9 cellular contexts compared by ENCODE assay signal in the genomic region with DNA sequence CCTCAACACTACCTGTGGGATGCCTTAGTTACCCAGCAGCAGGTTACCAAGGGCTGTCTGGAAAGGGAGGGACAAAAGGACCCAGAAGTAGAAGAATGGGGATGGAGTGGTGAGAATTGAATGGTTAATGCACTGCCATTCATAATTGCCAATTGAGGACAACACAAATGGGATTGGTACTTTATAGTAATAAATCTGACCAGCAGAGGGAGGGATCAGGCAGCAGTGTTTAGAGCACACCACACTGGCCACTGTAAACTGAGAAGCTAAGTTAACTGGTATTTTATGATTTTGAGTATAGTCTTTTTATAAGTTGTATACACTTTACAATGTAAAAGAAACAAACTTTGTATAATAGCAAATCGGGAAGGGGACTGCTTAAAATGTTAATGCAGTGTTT. TPM values are rescaled to one million over a fixed set of nuclear protein-coding genes. Genes with fewer than 3 reads are reported as not detected.
A peak's percentile ranks its signal among the peaks of the same experiment; 100 is the strongest.
DNase-seq lines count a peak whose midpoint lies in the region; ATAC-seq, FAIRE-seq and TF ChIP-seq lines count a peak whose summit lies in the region.
"Had no signal": no experiment of that assay in that cellular context is flagged by ENCODE, and none has a peak within 500 bp of the region (broad histone marks: within the 10 kb centered on the region; RNA-seq: fewer than 3 reads in every experiment).

No MANE protein-coding gene starts in this region.

- H3K4me2 ChIP-seq in HepG2 (ENCODE audit: low read depth, low read length), result no peak overlapping the region

- no peak for TF ChIP-seq POLR2A in HepG2 (IDR thresholded peaks at IDR 0.05; ENCODE audit: insufficient read depth in 1 of 2, low read depth in 2 of 2, low read length in 2 of 2)

- no TSS peak for BruUV-seq in HepG2 (replicated peaks; lab: Mats Ljungman, UMichigan)

- DNase-seq in GM13977 (ENCODE audit: low spot score), result no peak
- DNase-seq in SW480 (ENCODE audit: low spot score), result peak; percentile 7
- DNase-seq in HepG2 (ENCODE audit: low spot score), result no peak
- DNase-seq in iPS-NIHi7 (ENCODE audit: extremely low spot score), result no peak
- no peak for DNase-seq in MG63
- DNase-seq: activated naive CD8-positive, alpha-beta T cell treated with anti-CD3 and anti-CD28 coated beads, Interleukin-2, amount 10 ng/mL, durations not matched to agents 7 days and 5 days; posterior cingulate gyrus; T-helper 17 cell had no signal

- H3K9me3 ChIP-seq in HepG2 (ENCODE audit: low read length) (no peaks in the 10 kb centered on the region), MG63 (no peaks in the 10 kb centered on the region)

- in situ Hi-C loops in GM13977 (cut with MboI; ENCODE audit: low pct_unique_long_range_greater_than_20kb, low sequenced_read_pairs, unreplicated experiment) (no loop called here), HepG2 (cut with HindIII; ENCODE audit: extremely low pct_ligation_motif_present, low pct_unique_long_range_greater_than_20kb) (no loop called here)

- 94% methylated on average over 1 of the region's 1 CpG for WGBS in HepG2 (ENCODE audit: low lambda C conversion rate)

- no peak for TF ChIP-seq RAD21 in HepG2 (CRISPR knock-in tag; IDR thresholded peaks at IDR 0.05)

- no peak overlapping the region for H2AFZ ChIP-seq in HepG2 (ENCODE audit: low read length)

- POLR2A ChIA-PET in HepG2 (lab: Yijun Ruan, JAX), result interaction anchor here (3.8 kb wide), 1 partner anchor 11 kb away, joined by 10 read pairs; a partner anchor contains a TSS

- no peak overlapping the region for H3K27ac ChIP-seq in HepG2 (ENCODE audit: extremely low read length, insufficient read depth, low read length)

- TF ChIP-seq EP300 in HepG2 (IDR thresholded peaks at IDR 0.05; ENCODE audit: low read depth in 2 of 2, low read length in 2 of 2) (no peak), HepG2 (CRISPR knock-in tag; IDR thresholded peaks at IDR 0.05; ENCODE audit: borderline replicate concordance) (no peak)

- H3K4me3 ChIP-seq in HepG2 (replicated peaks in 1 of 3; ENCODE audit: insufficient read depth in 1 of 3, low read depth in 2 of 3, low read length in 3 of 3) (no peak overlapping the region), MG63 (no peak overlapping the region)

- H3K79me2 ChIP-seq in HepG2 (ENCODE audit: insufficient read depth, low read length), result no peaks in the 10 kb centered on the region

- H3K4me1 ChIP-seq in HepG2 (ENCODE audit: insufficient read depth, low read length), result no peaks in the 10 kb centered on the region

- no peaks in the 10 kb centered on the region for H3K27me3 ChIP-seq in HepG2 (ENCODE audit: control insufficient read depth in 1 of 2, insufficient read depth in 2 of 2, low read length in 2 of 2)
- no peaks in the 10 kb centered on the region for H3K27me3 ChIP-seq in MG63

- CTCF ChIA-PET in HepG2 (lab: Yijun Ruan, JAX; ENCODE audit: low intra/inter-chr PET ratio, low total read pairs), result no interaction called here

- H3K36me3 ChIP-seq in HepG2 (replicated peaks in 1 of 2; ENCODE audit: control insufficient read depth in 1 of 2, insufficient read depth in 2 of 2, low read length in 2 of 2) (peaks cover 15 to 52% of the 10 kb centered on the region in 2 experiments), MG63 (peaks cover 57% of the 10 kb centered on the region)

- ATAC-seq in HepG2 (peak; percentile 87), HG03565 (IDR thresholded peaks at IDR 0.05; ENCODE audit: unreplicated experiment) (no peak)
- ATAC-seq: T-helper 17 cell had no signal

- no peaks in the 10 kb centered on the region for H4K20me1 ChIP-seq in HepG2 (ENCODE audit: insufficient read depth, low read length)

- no peak overlapping the region for H3K9ac ChIP-seq in HepG2 (ENCODE audit: insufficient read depth, low read depth, low read length)

- FAIRE-seq in HepG2 (lab: Jason Lieb, UNC), result no peak

- intact Hi-C loops in HepG2 (cut with micrococcal nuclease; ENCODE audit: unreplicated experiment), result no loop called here

- TF ChIP-seq CTCF in GM13977 (IDR thresholded peaks at IDR 0.05; ENCODE audit: extremely low read depth, insufficient read depth, missing control alignments), result peak; percentile 20
- no peak for TF ChIP-seq CTCF in HepG2 (CRISPR knock-in tag; IDR thresholded peaks at IDR 0.05)

RNA-seq across cellular contexts. Expression of a gene that starts 10.7 kb away (rescaled TPM):
- 20.3 and 21.7 TPM in 2 replicates for total RNA-seq in HepG2 (2016; rRNA removed; fragmentation: Illumina TruSeq; extraction: Trizol)
- 5.4 and 8.3 TPM in 2 replicates for total RNA-seq in HepG2 (2016; cell fraction: cytosol; rRNA removed; fragmentation: Illumina TruSeq; extraction: Trizol; ENCODE audit: low read depth)
- 17.4 and 18.3 TPM in 2 replicates for total RNA-seq in HepG2 (2016; cell fraction: insoluble cytoplasmic fraction; rRNA removed; fragmentation: Illumina TruSeq; extraction: Trizol)
- total RNA-seq in HepG2 (2016; cell fraction: membrane; rRNA removed; fragmentation: Illumina TruSeq; extraction: Trizol), result 17.7 and 18.4 TPM in 2 replicates
- 20.1 and 21.0 TPM in 2 replicates for total RNA-seq in HepG2 (2016; cell fraction: nucleus; rRNA removed; fragmentation: Illumina TruSeq; extraction: Trizol)
- 25.6 and 28.9 TPM in 2 replicates for polyA plus RNA-seq in HepG2 (2011; rRNA removed)
- 12.3 and 14.0 TPM in 2 replicates for polyA plus RNA-seq in HepG2 (2011; cell fraction: cytosol; rRNA removed)
- polyA plus RNA-seq in HepG2 (2011; cell fraction: nucleus; rRNA removed), result 70.2 and 70.6 TPM in 2 replicates
- 17.1 and 23.1 TPM in 2 replicates for polyA plus RNA-seq in HepG2 (2012)
- 6.6 and 9.9 TPM in 2 replicates for polyA plus RNA-seq in HepG2 (2016; cell fraction: cytosol; fragmentation: Illumina TruSeq; extraction: Trizol; ENCODE audit: low read depth)
- polyA plus RNA-seq in HepG2 (2016; cell fraction: insoluble cytoplasmic fraction; fragmentation: Illumina TruSeq; extraction: Trizol; ENCODE audit: low read depth), result 18.1 and 19.1 TPM in 2 replicates
- 16.2 and 16.8 TPM in 2 replicates for polyA plus RNA-seq in HepG2 (2016; cell fraction: membrane; fragmentation: Illumina TruSeq; extraction: Trizol; ENCODE audit: low read depth)
- 32.8 and 38.3 TPM in 2 replicates for polyA plus RNA-seq in HepG2 (2016; cell fraction: nucleus; fragmentation: Illumina TruSeq; extraction: Trizol; ENCODE audit: insufficient read depth, low read depth)
- 9.6 and 13.5 TPM in 2 replicates for polyA minus RNA-seq in HepG2 (2011; rRNA and poly(A)+ RNA removed; ENCODE audit: low replicate concordance)
- polyA minus RNA-seq in HepG2 (2011; cell fraction: cytosol; rRNA and poly(A)+ RNA removed), result 6.6 and 7.3 TPM in 2 replicates
- 30.0 and 39.1 TPM in 2 replicates for polyA minus RNA-seq in HepG2 (2011; cell fraction: nucleus; rRNA and poly(A)+ RNA removed)
- total RNA-seq in MG63 (2014; rRNA removed; shearing (Covaris generic); ENCODE audit: low replicate concordance), result 13.2 and 24.9 TPM in 2 replicates

RNA-seq across cellular contexts. Expression of a gene that starts 22.1 kb away (rescaled TPM):
- not detected in 2 replicates for total RNA-seq in HepG2 (2016; rRNA removed; fragmentation: Illumina TruSeq; extraction: Trizol)
- total RNA-seq in HepG2 (2016; cell fraction: cytosol; rRNA removed; fragmentation: Illumina TruSeq; extraction: Trizol; ENCODE audit: low read depth), result not detected in 2 replicates
- total RNA-seq in HepG2 (2016; cell fraction: insoluble cytoplasmic fraction; rRNA removed; fragmentation: Illumina TruSeq; extraction: Trizol), result not detected in 2 replicates
- not detected in 2 replicates for total RNA-seq in HepG2 (2016; cell fraction: membrane; rRNA removed; fragmentation: Illumina TruSeq; extraction: Trizol)
- not detected in 2 replicates for total RNA-seq in HepG2 (2016; cell fraction: nucleus; rRNA removed; fragmentation: Illumina TruSeq; extraction: Trizol)
- not detected in 2 replicates for polyA plus RNA-seq in HepG2 (2011; rRNA removed)
- polyA plus RNA-seq in HepG2 (2011; cell fraction: cytosol; rRNA removed), result not detected in 2 replicates
- polyA plus RNA-seq in HepG2 (2011; cell fraction: nucleus; rRNA removed), result not detected in 2 replicates
- not detected in 2 replicates for polyA plus RNA-seq in HepG2 (2012)
- polyA plus RNA-seq in HepG2 (2016; cell fraction: cytosol; fragmentation: Illumina TruSeq; extraction: Trizol; ENCODE audit: low read depth), result not detected in 2 replicates
- polyA plus RNA-seq in HepG2 (2016; cell fraction: insoluble cytoplasmic fraction; fragmentation: Illumina TruSeq; extraction: Trizol; ENCODE audit: low read depth), result not detected in 2 replicates
- polyA plus RNA-seq in HepG2 (2016; cell fraction: membrane; fragmentation: Illumina TruSeq; extraction: Trizol; ENCODE audit: low read depth), result not detected in 2 replicates
- polyA plus RNA-seq in HepG2 (2016; cell fraction: nucleus; fragmentation: Illumina TruSeq; extraction: Trizol; ENCODE audit: insufficient read depth, low read depth), result not detected in 2 replicates
- not detected in 2 replicates for polyA minus RNA-seq in HepG2 (2011; rRNA and poly(A)+ RNA removed; ENCODE audit: low replicate concordance)
- polyA minus RNA-seq in HepG2 (2011; cell fraction: cytosol; rRNA and poly(A)+ RNA removed), result not detected in 2 replicates
- not detected in 2 replicates for polyA minus RNA-seq in HepG2 (2011; cell fraction: nucleus; rRNA and poly(A)+ RNA removed)
- not detected in 2 replicates for total RNA-seq in MG63 (2014; rRNA removed; shearing (Covaris generic); ENCODE audit: low replicate concordance)
- total RNA-seq: activated naive CD8-positive, alpha-beta T cell treated with anti-CD3 and anti-CD28 coated beads, Interleukin-2, amount 10 ng/mL, durations not matched to agents 7 days and 5 days; T-helper 17 cell had no signal

RNA-seq across cellular contexts. Expression of a gene that starts 40.2 kb away (rescaled TPM):
- 4.5 and 7.0 TPM in 2 replicates for total RNA-seq in HepG2 (2016; rRNA removed; fragmentation: Illumina TruSeq; extraction: Trizol)
- total RNA-seq in HepG2 (2016; cell fraction: cytosol; rRNA removed; fragmentation: Illumina TruSeq; extraction: Trizol; ENCODE audit: low read depth), result 0.40 and 0.62 TPM in 2 replicates
- 4.0 and 7.9 TPM in 2 replicates for total RNA-seq in HepG2 (2016; cell fraction: insoluble cytoplasmic fraction; rRNA removed; fragmentation: Illumina TruSeq; extraction: Trizol)
- 2.3 and 3.0 TPM in 2 replicates for total RNA-seq in HepG2 (2016; cell fraction: membrane; rRNA removed; fragmentation: Illumina TruSeq; extraction: Trizol)
- total RNA-seq in HepG2 (2016; cell fraction: nucleus; rRNA removed; fragmentation: Illumina TruSeq; extraction: Trizol), result 7.0 and 8.5 TPM in 2 replicates
- polyA plus RNA-seq in HepG2 (2011; rRNA removed), result 21.8 and 22.4 TPM in 2 replicates
- polyA plus RNA-seq in HepG2 (2011; cell fraction: cytosol; rRNA removed), result 12.3 and 19.5 TPM in 2 replicates
- polyA plus RNA-seq in HepG2 (2011; cell fraction: nucleus; rRNA removed), result 7.3 and 7.6 TPM in 2 replicates
- polyA plus RNA-seq in HepG2 (2012), result 10.4 and 13.6 TPM in 2 replicates
- 0.50 and 0.88 TPM in 2 replicates for polyA plus RNA-seq in HepG2 (2016; cell fraction: cytosol; fragmentation: Illumina TruSeq; extraction: Trizol; ENCODE audit: low read depth)
- polyA plus RNA-seq in HepG2 (2016; cell fraction: insoluble cytoplasmic fraction; fragmentation: Illumina TruSeq; extraction: Trizol; ENCODE audit: low read depth), result 4.3 and 4.8 TPM in 2 replicates
- polyA plus RNA-seq in HepG2 (2016; cell fraction: membrane; fragmentation: Illumina TruSeq; extraction: Trizol; ENCODE audit: low read depth), result 1.8 and 2.7 TPM in 2 replicates
- 13.5 and 14.4 TPM in 2 replicates for polyA plus RNA-seq in HepG2 (2016; cell fraction: nucleus; fragmentation: Illumina TruSeq; extraction: Trizol; ENCODE audit: insufficient read depth, low read depth)
- 14.7 and 15.2 TPM in 2 replicates for polyA minus RNA-seq in HepG2 (2011; rRNA and poly(A)+ RNA removed; ENCODE audit: low replicate concordance)
- 4.2 and 6.8 TPM in 2 replicates for polyA minus RNA-seq in HepG2 (2011; cell fraction: cytosol; rRNA and poly(A)+ RNA removed)
- 4.5 and 8.2 TPM in 2 replicates for polyA minus RNA-seq in HepG2 (2011; cell fraction: nucleus; rRNA and poly(A)+ RNA removed)
- total RNA-seq in MG63 (2014; rRNA removed; shearing (Covaris generic); ENCODE audit: low replicate concordance), result 2.8 and 4.6 TPM in 2 replicates

RNA-seq across cellular contexts. Expression of a gene that starts 40.3 kb away (rescaled TPM):
- total RNA-seq in HepG2 (2016; rRNA removed; fragmentation: Illumina TruSeq; extraction: Trizol), result 8.4 and 12.7 TPM in 2 replicates
- total RNA-seq in HepG2 (2016; cell fraction: cytosol; rRNA removed; fragmentation: Illumina TruSeq; extraction: Trizol; ENCODE audit: low read depth), result 2.0 and 2.6 TPM in 2 replicates
- 8.9 and 15.1 TPM in 2 replicates for total RNA-seq in HepG2 (2016; cell fraction: insoluble cytoplasmic fraction; rRNA removed; fragmentation: Illumina TruSeq; extraction: Trizol)
- total RNA-seq in HepG2 (2016; cell fraction: membrane; rRNA removed; fragmentation: Illumina TruSeq; extraction: Trizol), result 1.8 and 2.5 TPM in 2 replicates
- 3.0 and 5.0 TPM in 2 replicates for total RNA-seq in HepG2 (2016; cell fraction: nucleus; rRNA removed; fragmentation: Illumina TruSeq; extraction: Trizol)
- polyA plus RNA-seq in HepG2 (2011; rRNA removed), result 2.9 and 4.4 TPM in 2 replicates
- polyA plus RNA-seq in HepG2 (2011; cell fraction: cytosol; rRNA removed), result 1.7 and 1.8 TPM in 2 replicates
- 0.81 and 1.6 TPM in 2 replicates for polyA plus RNA-seq in HepG2 (2011; cell fraction: nucleus; rRNA removed)
- polyA plus RNA-seq in HepG2 (2012), result 2.1 and 8.6 TPM in 2 replicates
- 3.0 and 3.3 TPM in 2 replicates for polyA plus RNA-seq in HepG2 (2016; cell fraction: cytosol; fragmentation: Illumina TruSeq; extraction: Trizol; ENCODE audit: low read depth)
- polyA plus RNA-seq in HepG2 (2016; cell fraction: insoluble cytoplasmic fraction; fragmentation: Illumina TruSeq; extraction: Trizol; ENCODE audit: low read depth), result 13.7 and 20.1 TPM in 2 replicates
- 1.4 and 2.6 TPM in 2 replicates for polyA plus RNA-seq in HepG2 (2016; cell fraction: membrane; fragmentation: Illumina TruSeq; extraction: Trizol; ENCODE audit: low read depth)
- polyA plus RNA-seq in HepG2 (2016; cell fraction: nucleus; fragmentation: Illumina TruSeq; extraction: Trizol; ENCODE audit: insufficient read depth, low read depth), result 2.7 and 5.2 TPM in 2 replicates
- polyA minus RNA-seq in HepG2 (2011; rRNA and poly(A)+ RNA removed; ENCODE audit: low replicate concordance), result 1.8 and 4.4 TPM in 2 replicates
- polyA minus RNA-seq in HepG2 (2011; cell fraction: cytosol; rRNA and poly(A)+ RNA removed), result 0.69 and 2.1 TPM in 2 replicates
- polyA minus RNA-seq in HepG2 (2011; cell fraction: nucleus; rRNA and poly(A)+ RNA removed), result 7.3 and 9.7 TPM in 2 replicates
- total RNA-seq in MG63 (2014; rRNA removed; shearing (Covaris generic); ENCODE audit: low replicate concordance), result 19.0 and 32.4 TPM in 2 replicates
